1 cellular context compared by ENCODE assay signal in genomic region chr16:2854700-2855309, GRCh38.
TF ChIP-seq lines count a peak whose summit lies in the region.

No MANE protein-coding gene starts in this region.

TF ChIP-seq in H1, 55 proteins besides CTCF, POLR2A, EP300 and RAD21:
- no peak for TF ChIP-seq CHD7 (IDR thresholded peaks at IDR 0.05; ENCODE audit: insufficient replicate concordance, low read length)
- TF ChIP-seq BRCA1 (IDR thresholded peaks at IDR 0.05; ENCODE audit: low read depth, low read length): no peak
- no peak for TF ChIP-seq SP4 (IDR thresholded peaks at IDR 0.05; ENCODE audit: low read length)
- TF ChIP-seq POU5F1 (IDR thresholded peaks at IDR 0.05; ENCODE audit: low read depth, low read length): no peak
- no peak for TF ChIP-seq USF2 (IDR thresholded peaks at IDR 0.05; ENCODE audit: low read length)
- no peak for TF ChIP-seq JUND (IDR thresholded peaks at IDR 0.05; ENCODE audit: low read length)
- TF ChIP-seq TBP (IDR thresholded peaks at IDR 0.05; ENCODE audit: low read depth, low read length): no peak
- no peak for TF ChIP-seq MAFK (IDR thresholded peaks at IDR 0.05; ENCODE audit: low read depth, low read length)
- TF ChIP-seq CHD1 (IDR thresholded peaks at IDR 0.05; ENCODE audit: low read depth, low read length): no peak
- TF ChIP-seq SIN3A (conservative IDR thresholded peaks at IDR 0.05 in 1 of 2, IDR thresholded peaks at IDR 0.05 in 1 of 2; ENCODE audit: low read depth in 1 of 2, low read length in 2 of 2): no peak
- TF ChIP-seq HDAC2 (IDR thresholded peaks at IDR 0.05; ENCODE audit: borderline replicate concordance in 1 of 2, low read depth in 2 of 2, low read length in 2 of 2): no peak
- no peak for TF ChIP-seq BCL11A (IDR thresholded peaks at IDR 0.05; ENCODE audit: low read depth in 2 of 2, low read length in 2 of 2)
- no peak for TF ChIP-seq SIX5 (IDR thresholded peaks at IDR 0.05; ENCODE audit: low read depth, low read length)
- TF ChIP-seq RNF2 (IDR thresholded peaks at IDR 0.05; ENCODE audit: borderline replicate concordance, low read depth, low read length, missing control alignments, poor library complexity, severe bottlenecking): no peak
- no peak for TF ChIP-seq SRF (IDR thresholded peaks at IDR 0.05; ENCODE audit: low read depth, low read length)
- TF ChIP-seq CTBP2 (IDR thresholded peaks at IDR 0.05; ENCODE audit: borderline replicate concordance, insufficient read depth, insufficient read length, low read length): no peak
- no peak for TF ChIP-seq ZNF274 (IDR thresholded peaks at IDR 0.05; ENCODE audit: borderline replicate concordance, extremely low read depth, low read length)
- no peak for TF ChIP-seq POLR2AphosphoS5 (IDR thresholded peaks at IDR 0.05; ENCODE audit: low read depth, low read length)
- no peak for TF ChIP-seq TAF1 (IDR thresholded peaks at IDR 0.05; ENCODE audit: low read depth, low read length)
- TF ChIP-seq, protein P1, sequence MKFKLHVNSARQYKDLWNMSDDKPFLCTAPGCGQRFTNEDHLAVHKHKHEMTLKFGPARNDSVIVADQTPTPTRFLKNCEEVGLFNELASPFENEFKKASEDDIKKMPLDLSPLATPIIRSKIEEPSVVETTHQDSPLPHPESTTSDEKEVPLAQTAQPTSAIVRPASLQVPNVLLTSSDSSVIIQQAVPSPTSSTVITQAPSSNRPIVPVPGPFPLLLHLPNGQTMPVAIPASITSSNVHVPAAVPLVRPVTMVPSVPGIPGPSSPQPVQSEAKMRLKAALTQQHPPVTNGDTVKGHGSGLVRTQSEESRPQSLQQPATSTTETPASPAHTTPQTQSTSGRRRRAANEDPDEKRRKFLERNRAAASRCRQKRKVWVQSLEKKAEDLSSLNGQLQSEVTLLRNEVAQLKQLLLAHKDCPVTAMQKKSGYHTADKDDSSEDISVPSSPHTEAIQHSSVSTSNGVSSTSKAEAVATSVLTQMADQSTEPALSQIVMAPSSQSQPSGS (IDR thresholded peaks at IDR 0.05; ENCODE audit: low read length): no peak
